ENCODE assay signal across 23 cellular contexts in the genomic region with DNA sequence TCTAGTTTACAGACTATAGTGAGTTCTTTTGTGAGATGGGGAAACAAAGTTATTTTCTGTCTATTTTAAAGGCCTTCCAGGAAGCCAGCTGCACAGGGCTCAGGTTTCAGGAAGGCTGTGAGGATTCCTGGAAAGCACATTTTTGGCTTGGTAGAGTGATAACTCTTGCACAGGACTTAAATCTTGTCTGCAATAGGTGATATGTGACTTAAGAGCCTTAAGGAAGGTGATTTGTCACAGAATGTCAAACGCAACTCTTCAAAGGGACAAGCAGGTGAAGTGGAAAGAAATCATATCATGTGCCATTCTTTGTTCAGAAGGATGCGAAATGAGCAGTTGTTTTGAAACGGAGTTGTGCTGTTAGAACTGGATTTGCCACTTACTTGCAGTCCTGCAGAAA.
DNase-seq lines count a peak whose midpoint lies in the region; FAIRE-seq and TF ChIP-seq lines count a peak whose summit lies in the region.
"Had no signal": no experiment of that assay in that cellular context is flagged by ENCODE, and none has a peak within 500 bp of the region (broad histone marks: within the 10 kb centered on the region; RNA-seq: fewer than 3 reads in every experiment).

No MANE protein-coding gene starts in this region.

- DNase-seq in GF-D8 (lab: John Stamatoyannopoulos, UW) (peak; percentile 88), KBM-7 (peak; percentile 71), dermis blood vessel endothelial cell (peak; percentile 49), myocyte (ENCODE audit: low read depth) (peak; percentile 16), D721Med (ENCODE audit: insufficient read length, low spot score) (no peak), CD1c-positive myeloid dendritic cell (ENCODE audit: extremely low spot score) (no peak), NCI-H2227 treated with DMSO at 0.1 percent for 48 hours (lab: John Stamatoyannopoulos, UW) (no peak)
- DNase-seq: ACHN; activated CD4-positive, alpha-beta memory T cell treated with anti-CD3 and anti-CD28 coated beads, Interleukin-2, amount 10 ng/mL, durations not matched to agents 7 days and 5 days; activated CD4-positive, CD25-positive, alpha-beta regulatory T cell treated with anti-CD3 and anti-CD28 coated beads, Interleukin-2, amount 50 U/mL, for 72 hours; brain microvascular endothelial cell; COR-L47; effector memory CD4-positive, alpha-beta T cell; H9; islet precursor cell; lower lobe of right lung; NCI-H2081 treated with DMSO at 0.1 percent for 48 hours; NCI-H510A; nucleus accumbens; stimulated activated CD4-positive, alpha-beta T cell treated with anti-CD3 and anti-CD28 coated beads, Interleukin-1b, Interleukin-23, amount 100 ng/mL, for 48 hours; T-helper 1 cell had no signal

- no peak for TF ChIP-seq CTCF in D721Med (IDR thresholded peaks at IDR 0.05; ENCODE audit: insufficient read depth, missing control alignments)

- in situ Hi-C loops in KBM-7 (cut with MboI; ENCODE audit: low pct_unique_long_range_greater_than_20kb, low sequenced_read_pairs), result no loop called here

- no peak for FAIRE-seq in D721Med (lab: Jason Lieb, UNC)
- FAIRE-seq: colon, GM12891 had no signal

Comparison
In these comparisons a context has a peak if more than half of its experiments do, and no peak if none do; other contexts are left out.
1. DNase-seq: peak in GF-D8 (single experiment), KBM-7 (single experiment), dermis blood vessel endothelial cell (single experiment) and myocyte (single experiment); none in D721Med (single experiment), CD1c-positive myeloid dendritic cell (single experiment) and NCI-H2227 treated with DMSO at 0.1 percent for 48 hours (single experiment).